21 cellular contexts compared by ENCODE assay signal in genomic region chr11:85575388-85575787, GRCh38. TPM values are rescaled to one million over a fixed set of nuclear protein-coding genes. Genes with fewer than 3 reads are reported as not detected.
"Had no signal": no experiment of that assay in that cellular context is flagged by ENCODE, and none has a peak within 500 bp of the region (broad histone marks: within the 10 kb centered on the region; RNA-seq: fewer than 3 reads in every experiment).

No MANE protein-coding gene starts in this region.

- DNase-seq: KBM-7, MV-4-11, NCI-H1048, NCI-H1105, NCI-H1417, NCI-H1436 treated with DMSO at 0.1 percent for 48 hours, NCI-H1694, NCI-H187 treated with DMSO at 0.1 percent for 48 hours, NCI-H2029 treated with DMSO at 0.1 percent for 48 hours, NCI-H2171 treated with DMSO at 0.1 percent for 48 hours, NCI-H345, NCI-H446 treated with DMSO at 0.1 percent for 48 hours, NCI-H510A treated with DMSO at 0.1 percent for 48 hours, NCI-H69, NCI-H774, PC-3, SHP77, SK-N-SH had no signal

- H3K9me2 ChIP-seq: SK-N-SH had no signal

- H3K27ac ChIP-seq: RWPE1 had no signal

- H3K4me2 ChIP-seq: SK-N-SH had no signal

- H3K9ac ChIP-seq: SK-N-SH had no signal

- ATAC-seq: Panc1, PC-3 had no signal

- H3K9me3 ChIP-seq: SK-N-SH had no signal

RNA-seq across cellular contexts. Expression of gene DLG2, which starts 51.8 kb away (rescaled TPM):
- total RNA-seq: SK-MEL-5 had no signal
